Comparison of ENCODE assay signal across 23 cellular contexts in the genomic region with DNA sequence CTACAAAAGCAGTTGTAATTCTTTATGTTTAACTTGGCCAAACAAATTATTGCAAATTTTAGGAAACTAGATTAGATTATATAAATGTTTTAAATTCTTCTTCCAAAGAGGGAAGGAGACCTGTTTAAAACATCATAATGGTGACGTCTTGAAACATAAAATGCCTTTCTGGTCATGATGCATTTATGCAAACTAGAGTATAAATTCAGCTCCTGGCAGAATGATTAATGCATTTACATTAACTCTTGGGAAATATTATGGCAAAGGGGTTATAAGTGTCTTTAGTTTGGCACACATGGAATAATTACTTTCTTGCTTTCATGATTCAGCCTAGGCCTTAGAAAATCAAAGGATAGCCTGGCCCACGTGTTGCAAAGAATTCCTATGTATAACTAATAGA.
"Had no signal": no experiment of that assay in that cellular context is flagged by ENCODE, and none has a peak within 500 bp of the region (broad histone marks: within the 10 kb centered on the region; RNA-seq: fewer than 3 reads in every experiment).

No MANE protein-coding gene starts in this region.

- H3K4me2 ChIP-seq: KMS-11 had no signal

- DNase-seq: Kasumi-1, MV-4-11, NCI-H1048, NCI-H1105, NCI-H1417, NCI-H1436 treated with DMSO at 0.1 percent for 48 hours, NCI-H1694, NCI-H187 treated with DMSO at 0.1 percent for 48 hours, NCI-H2029 treated with DMSO at 0.1 percent for 48 hours, NCI-H2171 treated with DMSO at 0.1 percent for 48 hours, NCI-H510A, NCI-H524 treated with DMSO at 0.1 percent for 48 hours, NCI-H69, NCI-H774, Right ventricle myocardium superior, RPMI8226, SIG-M5 had no signal

- H3K27ac ChIP-seq: KMS-11, SJSA1 had no signal

- H3K36me3 ChIP-seq: SJSA1 had no signal

- H3K4me3 Mint-ChIP-seq: IgD-negative memory B cell had no signal

- H3K4me1 Mint-ChIP-seq: IgD-negative memory B cell had no signal

- H3K9ac ChIP-seq: KMS-11 had no signal

- ATAC-seq: HepG2, K562 had no signal

- H3K36me3 Mint-ChIP-seq: IgD-negative memory B cell had no signal

- H3K4me3 ChIP-seq: K562, SJSA1 had no signal

- H3K27me3 ChIP-seq: SJSA1 had no signal

- H3K9me3 ChIP-seq: SJSA1 had no signal

- H3K27ac Mint-ChIP-seq: IgD-negative memory B cell had no signal

- H3K4me1 ChIP-seq: SJSA1 had no signal

- H3K27me3 Mint-ChIP-seq: IgD-negative memory B cell had no signal

- FAIRE-seq: HepG2, K562, RCC 7860 had no signal
